In genomic region chr7:129748710-129749109, GRCh38 we compare ENCODE assay signal across 31 cellular contexts.
DNase-seq lines count a peak whose midpoint lies in the region; ATAC-seq and TF ChIP-seq lines count a peak whose summit lies in the region.
"Had no signal": no experiment of that assay in that cellular context is flagged by ENCODE, and none has a peak within 500 bp of the region (broad histone marks: within the 10 kb centered on the region; RNA-seq: fewer than 3 reads in every experiment).

No MANE protein-coding gene starts in this region.

- H3K9ac ChIP-seq in mesenchymal stem cell (ENCODE audit: low read length) (no peak overlapping the region), H9 (ENCODE audit: extremely low read depth, insufficient read length, low read length) (no peak overlapping the region)
- H3K9ac ChIP-seq: KMS-11 had no signal

- H2BK5ac ChIP-seq in mesenchymal stem cell (ENCODE audit: low read depth, low read length, poor library complexity, severe bottlenecking) (no peak overlapping the region), H9 (ENCODE audit: insufficient read length, low read length) (no peak overlapping the region)

- H4K8ac ChIP-seq in mesenchymal stem cell (ENCODE audit: low read length) (no peak overlapping the region), H9 (replicated peaks; ENCODE audit: insufficient read length, low read depth, low read length) (no peak overlapping the region)

- H3K4me1 ChIP-seq in CD4-positive, CD25-positive, alpha-beta regulatory T cell (ENCODE audit: control insufficient read depth, insufficient read depth, low read length, poor library complexity, severe bottlenecking): no peaks in the 10 kb centered on the region
- H3K4me1 ChIP-seq in mesenchymal stem cell (ENCODE audit: control insufficient read depth, insufficient read depth, low read depth, low read length) (peaks cover 1% of the 10 kb centered on the region), H9 (ENCODE audit: insufficient read depth, low read length) (no peaks in the 10 kb centered on the region)
- H3K4me1 ChIP-seq: tibial artery had no signal

- H3K27me3 Mint-ChIP-seq in CD4-positive, CD25-positive, alpha-beta regulatory T cell: no peaks in the 10 kb centered on the region
- peaks cover 1% of the 10 kb centered on the region; the same call in 1 of the 2 replicates for H3K27me3 Mint-ChIP-seq in H9 (ENCODE audit: low read depth)

- WGBS in mesenchymal stem cell: 100% methylated on average over 2 of the region's 3 CpGs
- WGBS in H9 (ENCODE audit: extremely low coverage, insufficient read length, low lambda C conversion rate): no CpG with 5 or more reads among the region's 3 CpGs

- H3K4ac ChIP-seq in mesenchymal stem cell (ENCODE audit: low read depth in 1 of 2, low read length in 2 of 2) (no peak overlapping the region), H9 (ENCODE audit: low read depth, low read length) (no peak overlapping the region)

- H3K14ac ChIP-seq in mesenchymal stem cell (ENCODE audit: low read length in 2 of 2) (no peak overlapping the region), H9 (ENCODE audit: insufficient read depth, low read length) (no peak overlapping the region)

- H3K23ac ChIP-seq in mesenchymal stem cell (ENCODE audit: low read length in 2 of 2) (no peak overlapping the region), H9 (ENCODE audit: insufficient read length, low read depth, low read length) (no peak overlapping the region)

- no peak overlapping the region for H3K4me3 ChIP-seq in CD4-positive, CD25-positive, alpha-beta regulatory T cell (ENCODE audit: low read depth, low read length)
- no peak overlapping the region for H3K4me3 ChIP-seq in epithelial cell of esophagus (ENCODE audit: low read length)
- no peak overlapping the region for H3K4me3 ChIP-seq in mesenchymal stem cell (ENCODE audit: insufficient read depth in 1 of 2, low read depth in 1 of 2, low read length in 2 of 2)
- H3K4me3 ChIP-seq: coronary artery, gastrocnemius medialis, hepatocyte, mucosa of descending colon, ovary, tibial artery had no signal

- no peaks in the 10 kb centered on the region for H3K27me3 ChIP-seq in CD4-positive, CD25-positive, alpha-beta regulatory T cell (ENCODE audit: control insufficient read depth, insufficient read depth, low read length)
- H3K27me3 ChIP-seq in mesenchymal stem cell (ENCODE audit: control insufficient read depth in 1 of 2, insufficient read depth in 1 of 2, low read length in 2 of 2): no peaks in the 10 kb centered on the region
- H3K27me3 ChIP-seq in H9 (ENCODE audit: insufficient read depth, low read length): no peaks in the 10 kb centered on the region
- H3K27me3 ChIP-seq: gastrocnemius medialis, hepatocyte, ovary, tibial artery had no signal

- no peak overlapping the region for H2BK20ac ChIP-seq in H9 (ENCODE audit: low read depth, low read length, poor library complexity, severe bottlenecking)

- H3K56ac ChIP-seq in H9 (ENCODE audit: insufficient read length, low read depth, low read length): no peak overlapping the region

- H3K4me1 Mint-ChIP-seq in CD4-positive, CD25-positive, alpha-beta regulatory T cell: peaks cover 0 to 5% (median 0%) of the 10 kb centered on the region in 4 donors
- peaks cover 0 to 5% of the 10 kb centered on the region in 2 experiments; a peak in 1 of 4 replicates for H3K4me1 Mint-ChIP-seq in H9

- H2BK120ac ChIP-seq in mesenchymal stem cell (ENCODE audit: low read depth, low read length) (no peak overlapping the region), H9 (ENCODE audit: low read depth, low read length, poor library complexity, severe bottlenecking) (no peak overlapping the region)

- H3K79me2 ChIP-seq in H9 (ENCODE audit: insufficient read depth, low read length): no peaks in the 10 kb centered on the region
- H3K79me2 ChIP-seq: hepatocyte had no signal

- H3K9me3 ChIP-seq in CD4-positive, CD25-positive, alpha-beta regulatory T cell (ENCODE audit: control insufficient read depth in 2 of 2, low read length in 2 of 2): no peaks in the 10 kb centered on the region
- no peaks in the 10 kb centered on the region for H3K9me3 ChIP-seq in mesenchymal stem cell (ENCODE audit: control insufficient read depth, low read length)
- no peaks in the 10 kb centered on the region for H3K9me3 ChIP-seq in H9 (ENCODE audit: control insufficient read depth, low read depth, low read length)
- H3K9me3 ChIP-seq: gastrocnemius medialis, mucosa of descending colon, ovary, tibial artery had no signal

- H3K4me3 Mint-ChIP-seq in CD4-positive, CD25-positive, alpha-beta regulatory T cell: no peak overlapping the region
- H3K4me3 Mint-ChIP-seq in H9: no peak overlapping the region
- H3K4me3 Mint-ChIP-seq: activated naive CD4-positive, alpha-beta T cell treated with anti-CD3 and anti-CD28 coated beads for 36 hours; nephron; T-helper 1 cell treated with Interleukin-12 subunit alpha and Interleukin-12 subunit beta and Interleukin-4 antibody, amounts not matched to agents 30 μg/mL and 1 μg/mL, for 36 hours had no signal

- no peak overlapping the region for H3K27ac ChIP-seq in CD4-positive, CD25-positive, alpha-beta regulatory T cell (ENCODE audit: insufficient read depth, low read length, poor library complexity, severe bottlenecking)
- H3K27ac ChIP-seq in mesenchymal stem cell (ENCODE audit: low read length, poor library complexity, severe bottlenecking) (no peak overlapping the region), H9 (ENCODE audit: insufficient read length, low read depth, low read length) (no peak overlapping the region)
- H3K27ac ChIP-seq: coronary artery, epithelial cell of prostate, gastrocnemius medialis, hepatocyte, HL-60, KMS-11, ovary, tibial artery had no signal

- H2AK5ac ChIP-seq in mesenchymal stem cell (ENCODE audit: low read length, severe bottlenecking) (no peak overlapping the region), H9 (ENCODE audit: insufficient read length, low read length) (no peak overlapping the region)

- H3K18ac ChIP-seq in mesenchymal stem cell (ENCODE audit: low read depth in 1 of 2, low read length in 2 of 2) (no peak overlapping the region), H9 (ENCODE audit: insufficient read length, low read depth, low read length) (no peak overlapping the region)

- no peak overlapping the region for H4K91ac ChIP-seq in mesenchymal stem cell (ENCODE audit: low read length)
- no peak overlapping the region for H4K91ac ChIP-seq in H9 (ENCODE audit: insufficient read length, low read depth, low read length)

- ATAC-seq in CD4-positive, CD25-positive, alpha-beta regulatory T cell (ENCODE audit: low read depth in 2 of 2): no peak
- ATAC-seq: activated CD4-positive, CD25-positive, alpha-beta regulatory T cell treated with anti-CD3 and anti-CD28 coated beads, Interleukin-2, amount 50 U/mL, for 24 hours; mucosa of descending colon had no signal

- peaks cover 54% of the 10 kb centered on the region for H3K36me3 ChIP-seq in CD4-positive, CD25-positive, alpha-beta regulatory T cell (ENCODE audit: control insufficient read depth, insufficient read depth, low read length)
- H3K36me3 ChIP-seq in mesenchymal stem cell (ENCODE audit: control insufficient read depth in 1 of 2, insufficient read depth in 2 of 2, low read depth in 1 of 2, low read length in 2 of 2): peaks cover 10 to 46% of the 10 kb centered on the region in 2 experiments
- H3K36me3 ChIP-seq: gastrocnemius medialis, ovary had no signal

- H2BK12ac ChIP-seq in mesenchymal stem cell (ENCODE audit: low read length in 2 of 2) (no peak overlapping the region), H9 (ENCODE audit: insufficient read length, low read depth, low read length) (no peak overlapping the region)

- no peak overlapping the region for H3T11ph ChIP-seq in H9 (ENCODE audit: low read length)

- no peaks in the 10 kb centered on the region for H4K20me1 ChIP-seq in H9 (ENCODE audit: control insufficient read depth, insufficient read depth, insufficient read length)

- H2AFZ ChIP-seq in mesenchymal stem cell (ENCODE audit: low read depth, low read length) (no peak overlapping the region), H9 (ENCODE audit: low read length) (no peak overlapping the region)
- H2AFZ ChIP-seq: hepatocyte had no signal

- no peak for DNase-seq in CD4-positive, CD25-positive, alpha-beta regulatory T cell
- DNase-seq in LHCN-M2 (ENCODE audit: low read depth) (peak; percentile 25), epithelial cell of esophagus (ENCODE audit: low read depth) (peak; percentile 33), mesenchymal stem cell (peak; percentile 33), hypothalamus (lab: John Stamatoyannopoulos, UW) (no peak), HCEC 1CT (no peak), H9 (no peak), HuH-7.5 (ENCODE audit: low spot score) (no peak)
- DNase-seq: activated CD4-positive, alpha-beta T cell treated with anti-CD3 and anti-CD28 coated beads, Interleukin-2, amount 50 U/mL, for 48 hours; activated naive CD4-positive, alpha-beta T cell treated with anti-CD3 and anti-CD28 coated beads for 36 hours; effector CD8-positive, alpha-beta T cell; gastrocnemius medialis; H7; mucosa of descending colon; NCI-H1436; NCI-H2081; NCI-H2227 treated with DMSO at 0.1 percent for 48 hours; NCI-H526; OCI-M1; ovary; retina; stimulated activated CD4-positive, alpha-beta T cell treated with anti-CD3 and anti-CD28 coated beads, Interleukin-1b, Interleukin-23, amount 100 ng/mL, for 48 hours; tibial artery had no signal

- no peaks in the 10 kb centered on the region for H3K23me2 ChIP-seq in H9 (ENCODE audit: insufficient read length, low read depth, low read length, poor library complexity, severe bottlenecking)

- no peak for TF ChIP-seq CTCF in epithelial cell of esophagus (IDR thresholded peaks at IDR 0.05; ENCODE audit: insufficient read depth, low read depth, low read length, missing control alignments)
- no peak for TF ChIP-seq CTCF in H9 (conservative IDR thresholded peaks at IDR 0.05)

- H3K9me3 Mint-ChIP-seq in CD4-positive, CD25-positive, alpha-beta regulatory T cell: no peaks in the 10 kb centered on the region
- H3K9me3 Mint-ChIP-seq in H9: no peaks in the 10 kb centered on the region
- H3K9me3 Mint-ChIP-seq: activated naive CD4-positive, alpha-beta T cell treated with anti-CD3 and anti-CD28 coated beads for 36 hours; nephron; T-helper 1 cell treated with Interleukin-12 subunit alpha and Interleukin-12 subunit beta and Interleukin-4 antibody, amounts not matched to agents 30 μg/mL and 1 μg/mL, for 36 hours had no signal

- H2BK15ac ChIP-seq in mesenchymal stem cell (ENCODE audit: low read depth, poor library complexity, severe bottlenecking) (no peak overlapping the region), H9 (ENCODE audit: low read depth, low read length) (no peak overlapping the region)

- no peak overlapping the region for H3K4me2 ChIP-seq in mesenchymal stem cell (ENCODE audit: low read length, poor library complexity, severe bottlenecking)
- no peak overlapping the region for H3K4me2 ChIP-seq in H9 (ENCODE audit: insufficient read depth, insufficient read length, low read length)
- H3K4me2 ChIP-seq: hepatocyte, KMS-11 had no signal

- H4K5ac ChIP-seq in H9 (ENCODE audit: insufficient read length, low read depth, low read length): no peak overlapping the region

- peaks cover 35% of the 10 kb centered on the region for H3K36me3 Mint-ChIP-seq in CD4-positive, CD25-positive, alpha-beta regulatory T cell
- peaks cover 8 to 35% (median 29%) of the 10 kb centered on the region in 3 experiments; a peak in 6 of 7 replicates for H3K36me3 Mint-ChIP-seq in H9 (ENCODE audit: insufficient read depth in 1 of 3, low read depth in 3 of 3)

- H3K79me1 ChIP-seq in mesenchymal stem cell (replicated peaks; ENCODE audit: low read length, poor library complexity, severe bottlenecking): no peaks in the 10 kb centered on the region
- H3K79me1 ChIP-seq in H9 (ENCODE audit: insufficient read depth, low read depth, low read length, poor library complexity, severe bottlenecking): no peaks in the 10 kb centered on the region

- peak overlapping the region in 2 of 3 donors; percentile 43 to 57 for H3K27ac Mint-ChIP-seq in CD4-positive, CD25-positive, alpha-beta regulatory T cell
- no peak overlapping the region for H3K27ac Mint-ChIP-seq in H9
- H3K27ac Mint-ChIP-seq: activated naive CD4-positive, alpha-beta T cell treated with anti-CD3 and anti-CD28 coated beads for 36 hours; nephron; T-helper 1 cell treated with Interleukin-12 subunit alpha and Interleukin-12 subunit beta and Interleukin-4 antibody, amounts not matched to agents 30 μg/mL and 1 μg/mL, for 36 hours had no signal

Comparison
In these comparisons a context has a peak if more than half of its experiments do, and no peak if none do; other contexts are left out.
1. DNase-seq: peak in LHCN-M2 (single experiment), epithelial cell of esophagus (single experiment) and mesenchymal stem cell (single experiment); none in CD4-positive, CD25-positive, alpha-beta regulatory T cell (0 of 3), hypothalamus (0 of 51), HCEC 1CT (single experiment), H9 (single experiment) and HuH-7.5 (single experiment).
2. H3K27ac Mint-ChIP-seq: peak in CD4-positive, CD25-positive, alpha-beta regulatory T cell (2 of 3); none in H9 (0 of 3).